11 cellular contexts compared by ENCODE assay signal in the genomic region with DNA sequence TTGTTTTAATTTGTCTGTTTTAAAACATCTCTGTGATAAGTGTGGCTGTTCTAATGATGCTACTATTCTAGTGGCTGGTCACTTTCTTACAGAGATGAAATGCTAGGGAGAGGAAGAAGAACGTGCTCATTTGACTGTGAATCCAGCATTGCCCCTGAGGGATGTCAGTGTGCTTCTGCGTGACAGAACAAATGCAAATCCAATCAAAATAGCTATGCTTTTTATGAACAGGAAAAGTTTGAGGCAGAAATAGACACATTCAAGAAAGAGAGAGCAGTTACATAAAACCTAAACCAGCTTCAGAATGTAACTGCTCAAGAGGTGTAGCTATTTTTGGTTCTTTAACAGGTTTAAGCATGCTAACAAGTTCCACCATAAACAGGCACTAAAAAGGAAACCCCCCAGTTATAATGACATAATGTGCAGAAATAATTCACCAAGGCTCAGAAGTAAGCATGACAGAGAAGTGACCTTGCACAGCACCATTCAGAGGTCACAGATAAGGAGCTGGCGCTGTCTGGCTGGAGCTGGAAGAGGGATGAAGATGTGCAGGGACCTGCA.
A peak's percentile ranks its signal among the peaks of the same experiment; 100 is the strongest.
DNase-seq lines count a peak whose midpoint lies in the region; ATAC-seq and TF ChIP-seq lines count a peak whose summit lies in the region.
"Had no signal": no experiment of that assay in that cellular context is flagged by ENCODE, and none has a peak within 500 bp of the region (broad histone marks: within the 10 kb centered on the region; RNA-seq: fewer than 3 reads in every experiment).

No MANE protein-coding gene starts in this region.

- peak; percentile 61 for ATAC-seq in GM21825 (IDR thresholded peaks at IDR 0.05; ENCODE audit: unreplicated experiment)
- ATAC-seq in HG03439 (IDR thresholded peaks at IDR 0.05; ENCODE audit: unreplicated experiment), result peak; percentile 83
- ATAC-seq: stimulated activated naive CD8-positive, alpha-beta T cell treated with anti-CD3 and anti-CD28 coated beads, Interleukin-15, Interleukin-2, amounts not matched to agents 100 U/mL and 50 U/mL, for 24 hours had no signal

- DNase-seq in cardiac muscle cell (ENCODE audit: low read depth in 1 of 2, low spot score in 1 of 2) (peak in 1 of 2 donors; percentile 53), right atrium auricular region (ENCODE audit: low spot score) (no peak), putamen (ENCODE audit: low spot score) (peak; percentile 55), SW480 (ENCODE audit: low spot score) (no peak), kidney glomerular epithelial cell (lab: John Stamatoyannopoulos, UW) (no peak), DMS114 treated with DMSO at 0.1 percent for 48 hours (lab: John Stamatoyannopoulos, UW; ENCODE audit: unreplicated experiment) (no peak)
- DNase-seq: activated CD8-positive, alpha-beta memory T cell treated with anti-CD3 and anti-CD28 coated beads, Interleukin-2, amount 50 U/mL, for 48 hours; stimulated activated naive CD8-positive, alpha-beta T cell treated with anti-CD3 and anti-CD28 coated beads, Interleukin-15, Interleukin-2, amounts not matched to agents 100 U/mL and 50 U/mL, for 24 hours had no signal

- H3K27me3 ChIP-seq in cardiac muscle cell, result no peaks in the 10 kb centered on the region
- H3K27me3 ChIP-seq in right atrium auricular region, result no peaks in the 10 kb centered on the region

- H3K4me1 ChIP-seq in cardiac muscle cell (ENCODE audit: low read depth) (peaks cover 29% of the 10 kb centered on the region), right atrium auricular region (no peaks in the 10 kb centered on the region)

- no peak for TF ChIP-seq CTCF in cardiac muscle cell (IDR thresholded peaks at IDR 0.05; ENCODE audit: low read depth, low read length)
- no peak for TF ChIP-seq CTCF in right atrium auricular region (IDR thresholded peaks at IDR 0.05)

- H3K9me3 ChIP-seq in cardiac muscle cell (ENCODE audit: low read depth), result no peaks in the 10 kb centered on the region
- H3K9me3 ChIP-seq in right atrium auricular region, result no peaks in the 10 kb centered on the region

- H3K36me3 ChIP-seq in cardiac muscle cell (no peaks in the 10 kb centered on the region), right atrium auricular region (no peaks in the 10 kb centered on the region)

- H3K27ac ChIP-seq in cardiac muscle cell, result peak overlapping the region; percentile 93
- H3K27ac ChIP-seq in right atrium auricular region, result peak overlapping the region in 1 of 2 donors; percentile 35
- H3K27ac ChIP-seq: skin epidermis had no signal

- H3K4me3 ChIP-seq in cardiac muscle cell (no peak overlapping the region), right atrium auricular region (no peak overlapping the region)
- H3K4me3 ChIP-seq: skin epidermis had no signal
